Comparison of ENCODE assay signal across 23 cellular contexts in genomic region chr2:196431076-196431475, GRCh38.
DNase-seq lines count a peak whose midpoint lies in the region; ATAC-seq and TF ChIP-seq lines count a peak whose summit lies in the region.
"Had no signal": no experiment of that assay in that cellular context is flagged by ENCODE, and none has a peak within 500 bp of the region (broad histone marks: within the 10 kb centered on the region; RNA-seq: fewer than 3 reads in every experiment).

No MANE protein-coding gene starts in this region.

- H4K20me1 ChIP-seq in fibroblast of lung (ENCODE audit: control insufficient read depth, extremely low read depth, insufficient read depth, low read length), result no peaks in the 10 kb centered on the region

- no peak overlapping the region for H3K27ac ChIP-seq in fibroblast of lung (ENCODE audit: insufficient read depth, low read length)
- H3K27ac ChIP-seq: C4-2B, HL-60, Peyer's patch, SK-N-MC had no signal

- no peaks in the 10 kb centered on the region for H3K9me3 ChIP-seq in fibroblast of lung (ENCODE audit: control insufficient read depth, insufficient read depth, low read depth, low read length)
- H3K9me3 ChIP-seq: MG63, Peyer's patch had no signal

- no peak overlapping the region for H3K4me3 Mint-ChIP-seq in nephron
- H3K4me3 Mint-ChIP-seq: IgD-negative memory B cell had no signal

- no peak overlapping the region for H3K4me3 ChIP-seq in fibroblast of lung (replicated peaks in 1 of 4; ENCODE audit: control extremely low read depth in 1 of 4, insufficient read depth in 1 of 4, low read depth in 3 of 4, low read length in 4 of 4)
- H3K4me3 ChIP-seq: MG63, Peyer's patch, SK-N-MC had no signal

- no peaks in the 10 kb centered on the region for H3K27me3 Mint-ChIP-seq in nephron (ENCODE audit: low read depth)

- peak overlapping the region in 2 of 3 experiments; percentile 61 to 86 for H3K27ac Mint-ChIP-seq in nephron
- H3K27ac Mint-ChIP-seq: IgD-negative memory B cell had no signal

- no peak overlapping the region for H2AFZ ChIP-seq in fibroblast of lung (ENCODE audit: low read length)

- H3K27me3 ChIP-seq in fibroblast of lung (ENCODE audit: control insufficient read depth, insufficient read depth, low read length), result no peaks in the 10 kb centered on the region
- H3K27me3 ChIP-seq: MG63, Peyer's patch had no signal

- H3K4me2 ChIP-seq in fibroblast of lung (ENCODE audit: extremely low read depth, insufficient read depth, low read length), result no peak overlapping the region

- TF ChIP-seq CTCF in fibroblast of lung (conservative IDR thresholded peaks at IDR 0.05 in 1 of 2, IDR thresholded peaks at IDR 0.05 in 1 of 2; ENCODE audit: low read depth in 1 of 2, low read length in 2 of 2), result no peak
- no peak for TF ChIP-seq CTCF in nephron (IDR thresholded peaks at IDR 0.05; ENCODE audit: unreplicated experiment in 3 of 3)

- no peaks in the 10 kb centered on the region for H3K36me3 ChIP-seq in fibroblast of lung (ENCODE audit: control insufficient read depth, insufficient read depth, low read length)
- H3K36me3 ChIP-seq: MG63, Peyer's patch had no signal

- no peaks in the 10 kb centered on the region for H3K79me2 ChIP-seq in fibroblast of lung (ENCODE audit: control insufficient read depth, insufficient read depth, low read length)

- H3K9ac ChIP-seq in fibroblast of lung (ENCODE audit: insufficient read depth, low read length), result no peak overlapping the region

- H3K36me3 Mint-ChIP-seq in nephron (ENCODE audit: low read depth), result peaks cover 7% of the 10 kb centered on the region

- peaks cover 6% of the 10 kb centered on the region for H3K4me1 Mint-ChIP-seq in nephron

- H3K4me1 ChIP-seq in fibroblast of lung (ENCODE audit: control insufficient read depth, extremely low read depth, insufficient read depth, low read length), result no peaks in the 10 kb centered on the region
- H3K4me1 ChIP-seq: Peyer's patch had no signal

- no peaks in the 10 kb centered on the region for H3K9me3 Mint-ChIP-seq in nephron
- H3K9me3 Mint-ChIP-seq: IgD-negative memory B cell had no signal

- DNase-seq in HT-29 (ENCODE audit: low spot score) (peak; percentile 4), fibroblast of lung (ENCODE audit: low read depth in 2 of 2) (peak; percentile 6 to 51), NCI-H526 treated with DMSO at 0.1 percent for 48 hours (lab: John Stamatoyannopoulos, UW) (no peak)
- no peak for DNase-seq in activated CD4-positive, alpha-beta T cell treated with anti-CD3 and anti-CD28 coated beads for 1 hour
- DNase-seq: ACHN, DMS 273 treated with DMSO at 0.1 percent for 48 hours, DND-41, H7, Karpas-422, MG63, NCI-H1048, NCI-H1436, NCI-H1930, NCI-H446, Peyer's patch, Right ventricle myocardium superior had no signal

- ATAC-seq in SK-N-SH treated with all-trans-retinoic acid at 6 μM for 48 hours, result no peak
- ATAC-seq in GM18858 (IDR thresholded peaks at IDR 0.05; ENCODE audit: unreplicated experiment), result no peak

TF ChIP-seq in SK-N-SH treated with all-trans-retinoic acid at 6 μM for 48 hours, 23 proteins besides CTCF, POLR2A, EP300 and RAD21:
- TF ChIP-seq ISL1 (CRISPR knock-in tag; IDR thresholded peaks at IDR 0.05) (peak; percentile 32; the same call in 1 of the 2 replicates), PATZ1 (CRISPR knock-in tag; IDR thresholded peaks at IDR 0.05; ENCODE audit: borderline replicate concordance) (0 out of 2 replicates have a peak, but pooled peaks have one; percentile 50), GLIS3 (CRISPR knock-in tag; IDR thresholded peaks at IDR 0.05) (no peak)

Comparison
In these comparisons a context has a peak if more than half of its experiments do, and no peak if none do; other contexts are left out.
1. DNase-seq: peak in HT-29 (single experiment) and fibroblast of lung (2 of 2); none in activated CD4-positive, alpha-beta T cell treated with anti-CD3 and anti-CD28 coated beads for 1 hour (single experiment) and NCI-H526 treated with DMSO at 0.1 percent for 48 hours (single experiment).